Comparison of ENCODE assay signal across 1 cellular context in the genomic region with DNA sequence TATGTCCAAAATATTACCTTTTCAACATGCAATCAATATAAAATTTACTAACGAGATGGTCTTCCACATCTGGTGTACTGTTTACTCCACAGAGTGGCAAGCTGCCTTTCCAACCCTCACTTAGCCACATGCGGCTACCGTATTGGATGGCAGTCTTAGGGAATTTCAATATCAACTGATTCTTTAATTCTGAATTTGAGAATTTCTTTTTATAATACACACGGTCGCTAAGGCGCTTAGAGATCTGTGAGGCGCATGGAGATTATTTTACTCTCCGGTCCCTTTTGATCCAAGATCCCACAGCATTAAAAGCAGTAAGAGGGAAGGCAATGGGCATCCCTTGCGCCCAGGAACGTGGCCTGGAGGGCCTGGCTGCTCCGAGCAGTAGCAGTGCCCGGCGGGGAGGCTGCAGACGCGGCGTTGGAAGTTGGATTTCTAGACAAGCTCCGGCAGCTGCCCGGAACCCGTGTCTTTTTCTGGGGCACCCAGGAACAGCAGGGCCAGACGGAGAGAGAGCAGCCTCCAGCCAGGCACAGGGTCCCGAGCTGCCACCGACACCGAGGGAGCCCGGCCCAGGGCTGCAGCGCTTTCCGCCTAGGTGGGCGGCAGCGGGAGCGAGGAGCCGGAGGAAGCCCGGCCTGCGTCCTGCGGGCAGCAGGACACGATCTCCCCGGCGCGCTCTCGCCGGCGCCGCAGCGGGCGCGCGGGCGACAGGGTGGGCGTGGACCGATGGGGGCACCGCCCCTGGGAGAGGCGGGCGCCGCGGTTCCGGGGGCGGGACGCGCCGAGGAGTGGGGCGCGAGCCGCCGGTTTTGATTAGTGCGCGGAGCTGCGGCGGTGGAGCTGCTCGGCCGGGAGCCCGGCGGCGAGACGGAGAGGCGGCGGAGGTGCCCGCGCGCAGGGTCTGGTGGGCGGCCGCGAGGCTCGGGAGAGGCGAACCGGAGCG.
TF ChIP-seq lines count a peak whose summit lies in the region.

TSS of gene UGCG (plus strand) at position 819 of the 946 bp plus-strand sequence. CDS start 402 bp downstream, outside the sequence.

TF ChIP-seq in H1, 55 proteins besides CTCF, POLR2A, EP300 and RAD21 (continued from another document):
- TF ChIP-seq USF2 (IDR thresholded peaks at IDR 0.05; ENCODE audit: low read length): no peak
TF ChIP-seq in H1: peak in this region for 13.
